12 cellular contexts compared by ENCODE assay signal in the genomic region with DNA sequence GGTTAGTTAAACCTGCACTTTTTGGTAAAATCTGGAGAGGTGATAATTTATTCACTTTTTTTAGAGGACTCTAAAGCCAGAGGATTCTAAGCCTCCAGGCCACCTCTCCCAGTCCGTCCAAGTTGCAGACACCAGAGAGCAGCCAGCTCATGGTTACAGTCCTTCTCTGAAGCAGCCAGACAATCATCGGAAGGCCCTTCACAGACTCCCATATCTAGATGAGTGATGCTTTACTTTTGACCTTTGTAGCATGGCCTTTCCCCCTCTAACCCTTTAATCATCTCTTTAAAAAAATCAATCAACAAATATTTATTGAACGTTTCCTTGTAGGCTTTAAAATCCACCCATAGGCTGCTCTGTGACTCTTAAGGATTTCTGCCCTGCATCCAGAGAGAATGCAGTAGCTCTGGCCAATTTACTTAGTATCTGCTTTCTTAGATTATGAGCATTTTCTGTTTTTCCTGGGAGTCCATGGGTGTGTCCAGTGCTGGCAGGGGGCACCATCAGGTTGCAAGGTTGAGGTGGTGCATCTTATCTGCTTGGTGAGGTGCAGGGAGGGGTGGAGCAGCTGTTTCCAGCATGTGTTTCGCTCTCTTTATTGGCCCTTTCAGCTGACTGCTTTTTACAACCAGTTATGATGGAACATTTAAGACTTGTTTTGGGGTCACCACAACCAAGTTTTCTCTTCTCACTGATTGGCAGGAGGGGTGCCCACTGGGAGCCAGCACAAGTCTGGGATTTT. TPM values are rescaled to one million over a fixed set of nuclear protein-coding genes. Genes with fewer than 3 reads are reported as not detected.
A peak's percentile ranks its signal among the peaks of the same experiment; 100 is the strongest.
DNase-seq lines count a peak whose midpoint lies in the region; ATAC-seq and TF ChIP-seq lines count a peak whose summit lies in the region.
"Had no signal": no experiment of that assay in that cellular context is flagged by ENCODE, and none has a peak within 500 bp of the region (broad histone marks: within the 10 kb centered on the region; RNA-seq: fewer than 3 reads in every experiment).

No MANE protein-coding gene starts in this region.

- H3K4me2 ChIP-seq in GM23338, result peak overlapping the region; percentile 59

- H3K9me3 ChIP-seq in CD4-positive, CD25-positive, alpha-beta regulatory T cell (ENCODE audit: control insufficient read depth in 2 of 2, low read length in 2 of 2), result no peaks in the 10 kb centered on the region
- H3K9me3 ChIP-seq in naive thymus-derived CD4-positive, alpha-beta T cell (ENCODE audit: control insufficient read depth in 2 of 3, low read length in 3 of 3), result no peaks in the 10 kb centered on the region
- H3K9me3 ChIP-seq in thyroid gland, result no peaks in the 10 kb centered on the region

- intact Hi-C loops in naive thymus-derived CD4-positive, alpha-beta T cell (cut with micrococcal nuclease), result loop anchor here (1.0 to 5.0 kb wide), 2 partner anchors 8 to 37 kb away; no protein-coding TSS in a partner anchor
- intact Hi-C loops in thyroid gland (cut with DNase I), result no loop called here

- H3K79me2 ChIP-seq in GM23338 (replicated peaks; ENCODE audit: insufficient read depth), result peaks cover 100% of the 10 kb centered on the region

- H3K4me1 ChIP-seq in CD4-positive, CD25-positive, alpha-beta regulatory T cell (ENCODE audit: control insufficient read depth, insufficient read depth, low read length, poor library complexity, severe bottlenecking), result peaks cover 49% of the 10 kb centered on the region
- peaks cover 97% of the 10 kb centered on the region for H3K4me1 ChIP-seq in GM23338 (ENCODE audit: insufficient read depth)
- peaks cover 19 to 36% of the 10 kb centered on the region in 2 donors for H3K4me1 ChIP-seq in naive thymus-derived CD4-positive, alpha-beta T cell (ENCODE audit: control insufficient read depth in 2 of 2, insufficient read depth in 2 of 2, low read length in 2 of 2)
- H3K4me1 ChIP-seq in thyroid gland, result peaks cover 9 to 28% of the 10 kb centered on the region in 2 donors

- peaks cover 0 to 2% (median 0%) of the 10 kb centered on the region in 7 donors for H3K9me3 Mint-ChIP-seq in CD4-positive, CD25-positive, alpha-beta regulatory T cell
- H3K9me3 Mint-ChIP-seq in GM23338, result no peaks in the 10 kb centered on the region
- no peaks in the 10 kb centered on the region for H3K9me3 Mint-ChIP-seq in activated naive CD8-positive, alpha-beta T cell (ENCODE audit: low read depth)
- no peaks in the 10 kb centered on the region for H3K9me3 Mint-ChIP-seq in naive thymus-derived CD4-positive, alpha-beta T cell

- H3K4me1 Mint-ChIP-seq in CD4-positive, CD25-positive, alpha-beta regulatory T cell, result peaks cover 46 to 78% (median 68%) of the 10 kb centered on the region in 4 donors
- peaks cover 82% of the 10 kb centered on the region for H3K4me1 Mint-ChIP-seq in GM23338
- peaks cover 79% of the 10 kb centered on the region for H3K4me1 Mint-ChIP-seq in activated naive CD8-positive, alpha-beta T cell (ENCODE audit: low read depth)
- H3K4me1 Mint-ChIP-seq in naive thymus-derived CD4-positive, alpha-beta T cell, result peaks cover 69 to 88% (median 78%) of the 10 kb centered on the region in 7 donors

- H3K36me3 ChIP-seq in CD4-positive, CD25-positive, alpha-beta regulatory T cell (ENCODE audit: control insufficient read depth, insufficient read depth, low read length), result no peaks in the 10 kb centered on the region
- H3K36me3 ChIP-seq in GM23338 (ENCODE audit: insufficient read depth) (no peaks in the 10 kb centered on the region), thyroid gland (no peaks in the 10 kb centered on the region)
- no peaks in the 10 kb centered on the region for H3K36me3 ChIP-seq in naive thymus-derived CD4-positive, alpha-beta T cell (ENCODE audit: control insufficient read depth in 2 of 3, insufficient read depth in 3 of 3, low read length in 3 of 3)

- TF ChIP-seq CTCF in GM23338 (conservative IDR thresholded peaks at IDR 0.05; ENCODE audit: low read depth in 2 of 2), result no peak
- no peak for TF ChIP-seq CTCF in thyroid gland (IDR thresholded peaks at IDR 0.05)

- no peak overlapping the region for H2AFZ ChIP-seq in GM23338

- no peak overlapping the region for H3K27ac ChIP-seq in CD4-positive, CD25-positive, alpha-beta regulatory T cell (ENCODE audit: insufficient read depth, low read length, poor library complexity, severe bottlenecking)
- H3K27ac ChIP-seq in GM23338 (ENCODE audit: low read depth), result no peak overlapping the region; the same call in 1 of the 2 replicates
- H3K27ac ChIP-seq in naive thymus-derived CD4-positive, alpha-beta T cell (ENCODE audit: low read depth, low read length), result no peak overlapping the region
- H3K27ac ChIP-seq in thyroid gland, result no peak overlapping the region

- peaks cover 97% of the 10 kb centered on the region for H4K20me1 ChIP-seq in GM23338 (replicated peaks; ENCODE audit: insufficient read depth)

- no peak for ATAC-seq in CD4-positive, CD25-positive, alpha-beta regulatory T cell (ENCODE audit: low read depth in 2 of 2)
- ATAC-seq in GM23338 (peak; percentile 12; the same call in 2 of the 3 replicates), HG03442 (IDR thresholded peaks at IDR 0.05; ENCODE audit: unreplicated experiment) (no peak)
- no peak for ATAC-seq in naive thymus-derived CD4-positive, alpha-beta T cell

- no peaks in the 10 kb centered on the region for H3K9me2 ChIP-seq in GM23338 (ENCODE audit: insufficient read depth)

- TF ChIP-seq POLR2A in thyroid gland (IDR thresholded peaks at IDR 0.05), result no peak

- H3F3A ChIP-seq in GM23338 (replicated peaks; ENCODE audit: low read depth), result peaks cover 34% of the 10 kb centered on the region; the same call in 1 of the 2 replicates

- H3K27me3 ChIP-seq in CD4-positive, CD25-positive, alpha-beta regulatory T cell (ENCODE audit: control insufficient read depth, insufficient read depth, low read length), result no peaks in the 10 kb centered on the region
- H3K27me3 ChIP-seq in GM23338 (ENCODE audit: insufficient read depth) (no peaks in the 10 kb centered on the region), thyroid gland (no peaks in the 10 kb centered on the region)
- no peaks in the 10 kb centered on the region for H3K27me3 ChIP-seq in naive thymus-derived CD4-positive, alpha-beta T cell (ENCODE audit: control insufficient read depth in 2 of 2, insufficient read depth in 2 of 2, low read length in 2 of 2)

- 89 to 97% methylated on average over 4 of the region's 4 CpGs for WGBS in thyroid gland, 2 donors

- H3K36me3 Mint-ChIP-seq in CD4-positive, CD25-positive, alpha-beta regulatory T cell, result peaks cover 12% of the 10 kb centered on the region
- H3K36me3 Mint-ChIP-seq in GM23338 (ENCODE audit: low read depth), result peaks cover 11% of the 10 kb centered on the region; the same call in 2 of the 3 replicates
- H3K36me3 Mint-ChIP-seq in activated naive CD8-positive, alpha-beta T cell, result peaks cover 4% of the 10 kb centered on the region
- H3K36me3 Mint-ChIP-seq in naive thymus-derived CD4-positive, alpha-beta T cell, result peaks cover 0 to 10% (median 6%) of the 10 kb centered on the region in 5 donors

- no peak for DNase-seq in CD4-positive, CD25-positive, alpha-beta regulatory T cell
- DNase-seq in GM23338 (ENCODE audit: low spot score) (no peak), thyroid gland (no peak)
- no peak for DNase-seq in naive thymus-derived CD4-positive, alpha-beta T cell
- no peak for DNase-seq in stimulated activated naive CD4-positive, alpha-beta T cell treated with Interleukin-2 at 50 U/mL for 16 hours (lab: John Stamatoyannopoulos, UW)
- DNase-seq: cerebellar nuclear complex, KG1, kidney, NCI-H1694, NCI-H524 treated with DMSO at 0.1 percent for 48 hours had no signal

- no peaks in the 10 kb centered on the region for H3K27me3 Mint-ChIP-seq in CD4-positive, CD25-positive, alpha-beta regulatory T cell
- H3K27me3 Mint-ChIP-seq in GM23338 (ENCODE audit: insufficient read depth, low read depth, poor library complexity), result peaks cover 22% of the 10 kb centered on the region
- no peaks in the 10 kb centered on the region for H3K27me3 Mint-ChIP-seq in activated naive CD8-positive, alpha-beta T cell
- H3K27me3 Mint-ChIP-seq in naive thymus-derived CD4-positive, alpha-beta T cell, result no peaks in the 10 kb centered on the region

- peak overlapping the region; percentile 11 to 58 (median 18) for H3K27ac Mint-ChIP-seq in CD4-positive, CD25-positive, alpha-beta regulatory T cell
- no peak overlapping the region for H3K27ac Mint-ChIP-seq in GM23338
- peak overlapping the region; percentile 7 for H3K27ac Mint-ChIP-seq in activated naive CD8-positive, alpha-beta T cell
- H3K27ac Mint-ChIP-seq in naive thymus-derived CD4-positive, alpha-beta T cell, result peak overlapping the region in 8 of 9 donors; percentile 19 to 78 (median 60)

- POLR2A ChIA-PET in naive thymus-derived CD4-positive, alpha-beta T cell (lab: Charles Lee), result interaction anchor here (0.6 to 1.9 kb wide), 2 partner anchors 18 to 97 kb away, joined by 3 to 4 read pairs; no protein-coding TSS in a partner anchor

- CTCF ChIA-PET in naive thymus-derived CD4-positive, alpha-beta T cell (lab: Charles Lee), result interaction anchor here (0.7 kb wide), 1 partner anchor 263 kb away, joined by 3 read pairs; no protein-coding TSS in a partner anchor

- peak overlapping the region in 1 of 4 donors; percentile 56 for H3K4me3 Mint-ChIP-seq in CD4-positive, CD25-positive, alpha-beta regulatory T cell
- peak overlapping the region; percentile 42; the same call in 1 of the 3 replicates for H3K4me3 Mint-ChIP-seq in GM23338
- no peak overlapping the region for H3K4me3 Mint-ChIP-seq in activated naive CD8-positive, alpha-beta T cell
- peak overlapping the region in 6 of 10 donors; percentile 6 to 55 (median 36) for H3K4me3 Mint-ChIP-seq in naive thymus-derived CD4-positive, alpha-beta T cell

- no peak overlapping the region for H3K4me3 ChIP-seq in CD4-positive, CD25-positive, alpha-beta regulatory T cell (ENCODE audit: low read depth, low read length)
- H3K4me3 ChIP-seq in GM23338 (no peak overlapping the region; the same call in 1 of the 2 replicates), thyroid gland (replicated peaks in 1 of 3) (no peak overlapping the region)
- H3K4me3 ChIP-seq in naive thymus-derived CD4-positive, alpha-beta T cell (ENCODE audit: low read length), result no peak overlapping the region

TF ChIP-seq in GM23338, 12 proteins besides CTCF, POLR2A, EP300 and RAD21 (continues in another document):
- TF ChIP-seq POLR2AphosphoS5 (IDR thresholded peaks at IDR 0.05; ENCODE audit: low read depth), result no peak

RNA-seq across cellular contexts. Expression of gene JARID2, which starts 58.6 kb away (rescaled TPM):
- total RNA-seq in CD4-positive, CD25-positive, alpha-beta regulatory T cell, result 26.1 TPM
- 1 to 10 TPM; 4.1 to 7.0 (median 5.2) TPM for polyA plus RNA-seq in CD4-positive, CD25-positive, alpha-beta regulatory T cell
- 177 and 196 TPM in 2 replicates for total RNA-seq in GM23338 (2014; rRNA removed; shearing (Covaris generic))
- 87.6 and 92.8 TPM in 2 replicates for polyA plus RNA-seq in GM23338 (2016; fragmentation: Nextera tagmentation; extraction: Ambion mirVana)
- total RNA-seq in naive thymus-derived CD4-positive, alpha-beta T cell, result 10 to 100 TPM; 23.4 to 39.6 (median 29.9) TPM
- polyA plus RNA-seq in naive thymus-derived CD4-positive, alpha-beta T cell, result 10 to 100 TPM in 1 of 2 donors, 1 to 10 TPM in 1; 6.9 to 13.9 TPM
- total RNA-seq in thyroid gland, result 1 to 10 TPM; 6.6 to 8.1 (median 7.5) TPM
